In the genomic region with DNA sequence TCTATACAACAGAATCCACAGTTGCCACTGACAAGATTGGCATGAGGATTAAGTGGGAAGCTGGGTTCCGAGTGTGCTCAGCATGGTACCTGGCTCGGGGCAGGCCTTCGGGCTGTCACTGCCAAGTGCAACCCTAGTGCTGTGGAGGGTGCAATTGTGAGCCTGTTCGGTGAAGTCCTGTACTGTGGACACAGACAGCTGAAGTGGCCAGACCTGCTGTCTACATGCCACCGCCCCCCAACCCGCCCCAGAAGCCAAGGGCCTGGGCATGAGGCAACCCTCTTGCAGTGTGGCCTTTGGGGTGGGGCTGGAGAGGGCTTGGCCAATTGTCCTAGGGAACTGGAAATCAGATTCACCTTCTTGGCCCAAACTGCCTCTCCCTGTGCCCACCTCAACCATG, we compare ENCODE assay signal across 20 cellular contexts. TPM values are rescaled to one million over a fixed set of nuclear protein-coding genes. Genes with fewer than 3 reads are reported as not detected.
"Had no signal": no experiment of that assay in that cellular context is flagged by ENCODE, and none has a peak within 500 bp of the region (broad histone marks: within the 10 kb centered on the region; RNA-seq: fewer than 3 reads in every experiment).

No MANE protein-coding gene starts in this region.

- DNase-seq: activated B cell treated with CpG ODN at 0.5 μM for 24 hours; activated CD4-positive, alpha-beta memory T cell treated with anti-CD3 and anti-CD28 coated beads for 36 hours; activated CD4-positive, alpha-beta T cell treated with anti-CD3 and anti-CD28 coated beads for 48 hours; activated naive CD4-positive, alpha-beta T cell treated with Interleukin-2 at 50 U/mL for 16 hours; activated naive CD8-positive, alpha-beta T cell treated with anti-CD3 and anti-CD28 coated beads, Interleukin-2, amount 10 ng/mL, durations not matched to agents 7 days and 5 days; activated T-cell treated with anti-CD3 and anti-CD28 coated beads, Interleukin-2, amount 50 U/mL, for 48 hours; amygdala; foreskin fibroblast; kidney; naive thymus-derived CD8-positive, alpha-beta T cell; retina; stimulated activated CD4-positive, alpha-beta T cell treated with anti-CD3 and anti-CD28 coated beads, Interleukin-2, amount 100 ng/mL, for 48 hours; stimulated activated CD8-positive, alpha-beta memory T cell treated with anti-CD3 and anti-CD28 coated beads, Interleukin-4, amount 100 ng/mL, for 48 hours; stimulated activated naive B cell treated with anti-CD40 and anti-IgM and Interleukin-4, amounts not matched to agents 10 μg/mL and 1 μg/mL and 100 μg/mL, for 72 hours; transverse colon had no signal

- H3K27ac ChIP-seq: transverse colon, vagina had no signal

- H3K9me3 Mint-ChIP-seq: activated B cell treated with CpG ODN at 0.5 μM for 24 hours; activated CD4-positive, alpha-beta memory T cell treated with anti-CD3 and anti-CD28 coated beads for 36 hours; mesothelial cell of epicardium had no signal

- H3K36me3 ChIP-seq: transverse colon, vagina had no signal

- ATAC-seq: naive thymus-derived CD8-positive, alpha-beta T cell had no signal

- H3K27ac Mint-ChIP-seq: activated B cell treated with CpG ODN at 0.5 μM for 24 hours; activated CD4-positive, alpha-beta memory T cell treated with anti-CD3 and anti-CD28 coated beads for 36 hours; activated naive CD8-positive, alpha-beta T cell treated with anti-CD3 and anti-CD28 coated beads, Interleukin-2, amount 10 ng/mL, durations not matched to agents 7 days and 5 days; mesothelial cell of epicardium; progenitor cell of endocrine pancreas; stimulated activated naive B cell treated with anti-CD40 and anti-IgM and Interleukin-4, amounts not matched to agents 10 μg/mL and 1 μg/mL and 100 μg/mL, for 72 hours had no signal

- H3K36me3 Mint-ChIP-seq: activated CD4-positive, alpha-beta memory T cell treated with anti-CD3 and anti-CD28 coated beads for 36 hours; activated naive CD8-positive, alpha-beta T cell treated with anti-CD3 and anti-CD28 coated beads, Interleukin-2, amount 10 ng/mL, durations not matched to agents 7 days and 5 days; mesothelial cell of epicardium; stimulated activated naive B cell treated with anti-CD40 and anti-IgM and Interleukin-4, amounts not matched to agents 10 μg/mL and 1 μg/mL and 100 μg/mL, for 72 hours had no signal

- H3K4me3 ChIP-seq: lung, transverse colon, vagina had no signal

- H3K9me3 ChIP-seq: transverse colon, vagina had no signal

- H3K4me3 Mint-ChIP-seq: activated B cell treated with CpG ODN at 0.5 μM for 24 hours; activated CD4-positive, alpha-beta memory T cell treated with anti-CD3 and anti-CD28 coated beads for 36 hours; activated naive CD8-positive, alpha-beta T cell treated with anti-CD3 and anti-CD28 coated beads, Interleukin-2, amount 10 ng/mL, durations not matched to agents 7 days and 5 days; mesothelial cell of epicardium had no signal

- H3K27me3 ChIP-seq: vagina had no signal

RNA-seq across cellular contexts. Expression of a gene that starts 15.6 kb away (rescaled TPM):
- total RNA-seq: activated B cell treated with CpG ODN at 0.5 μM for 24 hours; activated CD4-positive, alpha-beta memory T cell treated with anti-CD3 and anti-CD28 coated beads for 36 hours; activated naive CD8-positive, alpha-beta T cell treated with anti-CD3 and anti-CD28 coated beads, Interleukin-2, amount 10 ng/mL, durations not matched to agents 7 days and 5 days; epithelial cell of proximal tubule; naive thymus-derived CD8-positive, alpha-beta T cell had no signal
